22 cellular contexts compared by ENCODE assay signal in genomic region chr2:43490387-43490786, GRCh38.
DNase-seq lines count a peak whose midpoint lies in the region; ATAC-seq and TF ChIP-seq lines count a peak whose summit lies in the region.
"Had no signal": no experiment of that assay in that cellular context is flagged by ENCODE, and none has a peak within 500 bp of the region (broad histone marks: within the 10 kb centered on the region; RNA-seq: fewer than 3 reads in every experiment).

No MANE protein-coding gene starts in this region.

- no TSS peak for BruUV-seq in MCF 10A (replicated peaks; lab: Mats Ljungman, UMichigan)

- peaks cover 28% of the 10 kb centered on the region for H3K4me1 Mint-ChIP-seq in MCF 10A (ENCODE audit: insufficient read depth, unreplicated experiment)

- H3K27ac ChIP-seq in breast epithelium = peak overlapping the region in 1 of 2 donors; percentile 19
- H3K27ac ChIP-seq in RWPE2 (ENCODE audit: poor library complexity, severe bottlenecking) = peak overlapping the region; percentile 58
- H3K27ac ChIP-seq in iPS-18a (ENCODE audit: low read length) = no peak overlapping the region
- H3K27ac ChIP-seq: C4-2B, HL-60 had no signal

- intact Hi-C loops in MCF 10A (cut with micrococcal nuclease) = no loop called here
- intact Hi-C loops in breast epithelium (cut with DNase I; ENCODE audit: low total_unique reads) = no loop called here
- intact Hi-C loops in posterior cingulate gyrus (cut with DNase I) = no loop called here

- no peaks in the 10 kb centered on the region for H3K27me3 Mint-ChIP-seq in MCF 10A (ENCODE audit: insufficient read depth, unreplicated experiment)

- TF ChIP-seq POLR2A in breast epithelium (IDR thresholded peaks at IDR 0.05) = no peak

- peak overlapping the region; percentile 68 for H3K27ac Mint-ChIP-seq in MCF 10A (ENCODE audit: low read depth, unreplicated experiment)

- H3K9ac ChIP-seq in iPS-18a (ENCODE audit: low read length) = no peak overlapping the region

- H3K4me3 Mint-ChIP-seq in MCF 10A (ENCODE audit: unreplicated experiment) = no peak overlapping the region

- peaks cover 6% of the 10 kb centered on the region for H3K36me3 Mint-ChIP-seq in MCF 10A (ENCODE audit: insufficient read depth, unreplicated experiment)

- TF ChIP-seq CTCF in MCF 10A (IDR thresholded peaks at IDR 0.05; ENCODE audit: unreplicated experiment) (no peak), breast epithelium (IDR thresholded peaks at IDR 0.05) (no peak), RWPE2 (IDR thresholded peaks at IDR 0.05; ENCODE audit: poor library complexity, severe bottlenecking) (no peak)

- CTCF ChIA-PET in MCF 10A (lab: Yijun Ruan, JAX) = interaction anchor here (0.6 kb wide), 2 partner anchors 43 to 655 kb away, joined by 3 read pairs; no protein-coding TSS in a partner anchor

- H3K9me3 ChIP-seq in breast epithelium (no peaks in the 10 kb centered on the region), RWPE2 (ENCODE audit: severe bottlenecking) (no peaks in the 10 kb centered on the region), iPS-18a (ENCODE audit: control insufficient read depth, low read depth, low read length) (no peaks in the 10 kb centered on the region)

- H3K4me1 ChIP-seq in breast epithelium (no peaks in the 10 kb centered on the region), RWPE2 (ENCODE audit: insufficient read depth, poor library complexity, severe bottlenecking) (peaks cover 34% of the 10 kb centered on the region), iPS-18a (ENCODE audit: control insufficient read depth, low read depth, low read length) (peaks cover 20% of the 10 kb centered on the region)

- POLR2A ChIA-PET in MCF 10A (lab: Yijun Ruan, JAX) = interaction anchor here (1.2 to 7.7 kb wide), 2 partner anchors 20 to 49 kb away, joined by 3 to 50 read pairs; no protein-coding TSS in a partner anchor

- no peaks in the 10 kb centered on the region for H3K36me3 ChIP-seq in breast epithelium
- peaks cover 3% of the 10 kb centered on the region; the same call in 1 of the 2 replicates for H3K36me3 ChIP-seq in RWPE2 (ENCODE audit: low read depth)
- H3K36me3 ChIP-seq in iPS-18a (ENCODE audit: control insufficient read depth, low read depth, low read length) = no peaks in the 10 kb centered on the region

- no peak overlapping the region for H3K4me3 ChIP-seq in breast epithelium
- H3K4me3 ChIP-seq in RWPE2 (ENCODE audit: severe bottlenecking) = no peak overlapping the region
- H3K4me3 ChIP-seq in iPS-18a (ENCODE audit: low read length) = peak overlapping the region; percentile 4

- no peaks in the 10 kb centered on the region for H3K27me3 ChIP-seq in breast epithelium
- no peaks in the 10 kb centered on the region for H3K27me3 ChIP-seq in RWPE2 (ENCODE audit: insufficient read depth, poor library complexity, severe bottlenecking)
- H3K27me3 ChIP-seq in iPS-18a (ENCODE audit: control insufficient read depth, insufficient read depth, low read length) = no peaks in the 10 kb centered on the region

- DNase-seq in MCF 10A (ENCODE audit: unreplicated experiment) (no peak), breast epithelium (ENCODE audit: low spot score in 2 of 2) (no peak), RWPE2 (ENCODE audit: low spot score) (no peak), pons (ENCODE audit: low spot score) (peak; percentile 61), NCI-H1092 treated with DMSO at 0.1 percent for 48 hours (lab: John Stamatoyannopoulos, UW) (no peak), posterior cingulate gyrus (no peak)
- no peak for DNase-seq in stimulated activated CD4-positive, alpha-beta T cell treated with anti-CD3 and anti-CD28 coated beads, Interleukin-2, amount 100 ng/mL, for 24 hours
- DNase-seq: 8988T, DMS53, GDM1, KG1, MV-4-11, NCI-H1417, NCI-H187 treated with DMSO at 0.1 percent for 48 hours, NCI-H345, NCI-H524 treated with DMSO at 0.1 percent for 48 hours, NCI-H82, OCI-M1, Right ventricle myocardium superior had no signal

- no peaks in the 10 kb centered on the region for H3K9me3 Mint-ChIP-seq in MCF 10A (ENCODE audit: unreplicated experiment)

- ATAC-seq in RWPE2 (ENCODE audit: low read depth) = no peak
